In genomic region chr17:50365165-50365564, GRCh38 we compare ENCODE assay signal across 29 cellular contexts. TPM values are rescaled to one million over a fixed set of nuclear protein-coding genes. Genes with fewer than 3 reads are reported as not detected.
DNase-seq lines count a peak whose midpoint lies in the region; ATAC-seq and TF ChIP-seq lines count a peak whose summit lies in the region.
"Had no signal": no experiment of that assay in that cellular context is flagged by ENCODE, and none has a peak within 500 bp of the region (broad histone marks: within the 10 kb centered on the region; RNA-seq: fewer than 3 reads in every experiment).

No MANE protein-coding gene starts in this region.

- peaks cover 0 to 23% (median 17%) of the 10 kb centered on the region in 4 donors for H3K4me1 ChIP-seq in sigmoid colon
- H3K4me1 ChIP-seq in Karpas-422 (ENCODE audit: low read length), result peaks cover 3% of the 10 kb centered on the region
- H3K4me1 ChIP-seq: foreskin keratinocyte had no signal

- no peak overlapping the region for H3K4me3 Mint-ChIP-seq in central memory CD8-positive, alpha-beta T cell
- H3K4me3 Mint-ChIP-seq: activated CD4-positive, alpha-beta T cell treated with anti-CD3 and anti-CD28 coated beads, Interleukin-2, amount 10 ng/mL, durations not matched to agents 7 days and 5 days; activated naive CD4-positive, alpha-beta T cell treated with anti-CD3 and anti-CD28 coated beads, Interleukin-2, amount 10 ng/mL, durations not matched to agents 7 days and 5 days; activated T-helper 1 cell treated with anti-CD3 and anti-CD28 coated beads, Interleukin-12 subunit alpha, Interleukin-12 subunit beta, Interleukin-2, Interleukin-4 antibody, amounts not matched to agents 30 ng/mL and 10 ng/mL and 1 ng/mL, durations not matched to agents 14 hours and 24 hours and 36 hours; CD4-positive, alpha-beta T cell; IgD-negative memory B cell; stimulated activated memory B cell treated with anti-CD40 and anti-IgM and Interleukin-4, amounts not matched to agents 10 μg/mL and 1 μg/mL and 100 μg/mL, for 72 hours had no signal

- H3K36me3 ChIP-seq in sigmoid colon (peaks cover 14 to 66% (median 35%) of the 10 kb centered on the region in 4 donors), Karpas-422 (ENCODE audit: insufficient read depth, low read length) (peaks cover 22% of the 10 kb centered on the region; the same call in 1 of the 2 replicates)

- H3K27me3 ChIP-seq in sigmoid colon (no peaks in the 10 kb centered on the region), Karpas-422 (ENCODE audit: low read length) (no peaks in the 10 kb centered on the region)
- H3K27me3 ChIP-seq: esophagus muscularis mucosa, foreskin keratinocyte, neutrophil, upper lobe of right lung had no signal

- H3K4me3 ChIP-seq in sigmoid colon (no peak overlapping the region), Karpas-422 (ENCODE audit: low read length) (no peak overlapping the region)
- H3K4me3 ChIP-seq: esophagus muscularis mucosa, lung, upper lobe of right lung had no signal

- H3K79me2 ChIP-seq in Karpas-422 (ENCODE audit: low read length), result 0 out of 2 replicates have a peak, but pooled peaks cover 6% of the 10 kb centered on the region

- H2AFZ ChIP-seq in Karpas-422 (ENCODE audit: low read length), result no peak overlapping the region

- H3K9me3 ChIP-seq in sigmoid colon, result no peaks in the 10 kb centered on the region
- no peaks in the 10 kb centered on the region for H3K9me3 ChIP-seq in Karpas-422 (ENCODE audit: low read length)
- H3K9me3 ChIP-seq: esophagus muscularis mucosa, neutrophil, upper lobe of right lung had no signal

- H3K27me3 Mint-ChIP-seq in central memory CD8-positive, alpha-beta T cell, result no peaks in the 10 kb centered on the region
- H3K27me3 Mint-ChIP-seq: activated CD4-positive, alpha-beta T cell treated with anti-CD3 and anti-CD28 coated beads, Interleukin-2, amount 10 ng/mL, durations not matched to agents 7 days and 5 days; activated naive CD4-positive, alpha-beta T cell treated with anti-CD3 and anti-CD28 coated beads, Interleukin-2, amount 10 ng/mL, durations not matched to agents 7 days and 5 days; CD4-positive, alpha-beta T cell; IgD-negative memory B cell; progenitor cell of endocrine pancreas; stimulated activated memory B cell treated with anti-CD40 and anti-IgM and Interleukin-4, amounts not matched to agents 10 μg/mL and 1 μg/mL and 100 μg/mL, for 72 hours had no signal

- no peaks in the 10 kb centered on the region for H4K20me1 ChIP-seq in Karpas-422 (ENCODE audit: insufficient read depth, low read depth, low read length)

- intact Hi-C loops in sigmoid colon (cut with DNase I), result no loop called here

- TF ChIP-seq EP300 in sigmoid colon (IDR thresholded peaks at IDR 0.05), result no peak

- H3K4me2 ChIP-seq in Karpas-422 (ENCODE audit: low read depth, low read length, poor library complexity, severe bottlenecking), result no peak overlapping the region

- H3K36me3 Mint-ChIP-seq in central memory CD8-positive, alpha-beta T cell (ENCODE audit: insufficient read depth), result peaks cover 16% of the 10 kb centered on the region

- peaks cover 23% of the 10 kb centered on the region for H3K4me1 Mint-ChIP-seq in central memory CD8-positive, alpha-beta T cell

- H3K9ac ChIP-seq in Karpas-422 (ENCODE audit: low read length), result no peak overlapping the region

- no peak for ATAC-seq in central memory CD8-positive, alpha-beta T cell (replicated peaks; ENCODE audit: extremely low read depth, poor library complexity, severe bottlenecking)
- ATAC-seq: PC-3; sciatic nerve; stimulated activated memory B cell treated with anti-CD40 and anti-IgM and Interleukin-4, amounts not matched to agents 10 μg/mL and 1 μg/mL and 100 μg/mL, for 72 hours; upper lobe of right lung had no signal

- TF ChIP-seq POLR2A in sigmoid colon (IDR thresholded peaks at IDR 0.05), result no peak

- DNase-seq in DMS 273 (lab: John Stamatoyannopoulos, UW; ENCODE audit: unreplicated experiment) (peak; percentile 60), DMS 273 treated with DMSO at 0.1 percent for 48 hours (lab: John Stamatoyannopoulos, UW) (no peak), NCI-H2171 (lab: John Stamatoyannopoulos, UW) (peak; percentile 93), sigmoid colon (peak; percentile 26), NCI-H146 (lab: John Stamatoyannopoulos, UW) (no peak), NCI-H226 (no peak), Karpas-422 (no peak)
- no peak for DNase-seq in central memory CD8-positive, alpha-beta T cell (ENCODE audit: low spot score in 2 of 2)
- DNase-seq: activated CD4-positive, alpha-beta T cell treated with anti-CD3 and anti-CD28 coated beads, Interleukin-2, amount 10 ng/mL, durations not matched to agents 7 days and 5 days; activated naive CD4-positive, alpha-beta T cell treated with anti-CD3 and anti-CD28 coated beads, Interleukin-2, amount 10 ng/mL, durations not matched to agents 7 days and 5 days; amygdala; CD4-positive, alpha-beta T cell; NCI-H1092 treated with DMSO at 0.1 percent for 48 hours; NCI-H2029 treated with DMSO at 0.1 percent for 48 hours; PC-3; SHP77; stimulated activated CD4-positive, alpha-beta T cell treated with anti-CD3 and anti-CD28 coated beads, Interleukin-4, amount 100 ng/mL, for 24 hours; T-helper 9 cell; upper lobe of right lung had no signal

- no peak for TF ChIP-seq CTCF in sigmoid colon (IDR thresholded peaks at IDR 0.05)

- WGBS in sigmoid colon, 2 donors, result 61 to 74% methylated on average over 2 of the region's 2 CpGs

- no peak overlapping the region for H3K27ac ChIP-seq in sigmoid colon
- no peak overlapping the region for H3K27ac ChIP-seq in Karpas-422 (ENCODE audit: low read length)
- H3K27ac ChIP-seq: 22Rv1, esophagus muscularis mucosa, foreskin keratinocyte, neutrophil, upper lobe of right lung had no signal

- H3K27ac Mint-ChIP-seq in central memory CD8-positive, alpha-beta T cell (ENCODE audit: low read depth), result peak overlapping the region; percentile 70
- H3K27ac Mint-ChIP-seq: activated CD4-positive, alpha-beta T cell treated with anti-CD3 and anti-CD28 coated beads, Interleukin-2, amount 10 ng/mL, durations not matched to agents 7 days and 5 days; activated naive CD4-positive, alpha-beta T cell treated with anti-CD3 and anti-CD28 coated beads, Interleukin-2, amount 10 ng/mL, durations not matched to agents 7 days and 5 days; activated T-helper 1 cell treated with anti-CD3 and anti-CD28 coated beads, Interleukin-12 subunit alpha, Interleukin-12 subunit beta, Interleukin-2, Interleukin-4 antibody, amounts not matched to agents 30 ng/mL and 10 ng/mL and 1 ng/mL, durations not matched to agents 14 hours and 24 hours and 36 hours; CD4-positive, alpha-beta T cell; IgD-negative memory B cell; stimulated activated memory B cell treated with anti-CD40 and anti-IgM and Interleukin-4, amounts not matched to agents 10 μg/mL and 1 μg/mL and 100 μg/mL, for 72 hours had no signal

- no peaks in the 10 kb centered on the region for H3K9me2 ChIP-seq in Karpas-422 (replicated peaks; ENCODE audit: insufficient read depth, low read length)

- no peaks in the 10 kb centered on the region for H3K9me3 Mint-ChIP-seq in central memory CD8-positive, alpha-beta T cell
- H3K9me3 Mint-ChIP-seq: activated CD4-positive, alpha-beta T cell treated with anti-CD3 and anti-CD28 coated beads, Interleukin-2, amount 10 ng/mL, durations not matched to agents 7 days and 5 days; activated naive CD4-positive, alpha-beta T cell treated with anti-CD3 and anti-CD28 coated beads, Interleukin-2, amount 10 ng/mL, durations not matched to agents 7 days and 5 days; activated T-helper 1 cell treated with anti-CD3 and anti-CD28 coated beads, Interleukin-12 subunit alpha, Interleukin-12 subunit beta, Interleukin-2, Interleukin-4 antibody, amounts not matched to agents 30 ng/mL and 10 ng/mL and 1 ng/mL, durations not matched to agents 14 hours and 24 hours and 36 hours; CD4-positive, alpha-beta T cell; IgD-negative memory B cell; stimulated activated memory B cell treated with anti-CD40 and anti-IgM and Interleukin-4, amounts not matched to agents 10 μg/mL and 1 μg/mL and 100 μg/mL, for 72 hours had no signal

RNA-seq across cellular contexts. Expression of gene MRPL27, which starts 7.8 kb away (rescaled TPM):
- total RNA-seq in sigmoid colon, result 10 to 100 TPM; 64.0 to 94.6 (median 75.6) TPM
- 100 to 1,000 TPM; 151 to 234 (median 220) TPM for polyA plus RNA-seq in sigmoid colon
- 22.3 and 48.6 TPM in 2 replicates for total RNA-seq in Karpas-422 (2014; rRNA removed; shearing (Covaris generic); ENCODE audit: low replicate concordance)

RNA-seq across cellular contexts. Expression of gene EME1, which starts 7.9 kb away (rescaled TPM):
- total RNA-seq in sigmoid colon, result under 1 TPM in 1 of 4 donors, not detected in 3; 0.36 TPM
- polyA plus RNA-seq in sigmoid colon, result 1 to 10 TPM in 2 of 3 donors, not detected in 1; 1.2 to 3.5 TPM
- 10.6 and 18.8 TPM in 2 replicates for total RNA-seq in Karpas-422 (2014; rRNA removed; shearing (Covaris generic); ENCODE audit: low replicate concordance)
- total RNA-seq: esophagus muscularis mucosa had no signal
- polyA plus RNA-seq: IgD-negative memory B cell had no signal

RNA-seq across cellular contexts. Expression of gene XYLT2, which starts 19.2 kb away (rescaled TPM):
- total RNA-seq in sigmoid colon, result 10 to 100 TPM; 16.2 to 27.4 (median 18.3) TPM
- 10 to 100 TPM in 1 of 3 donors, 1 to 10 TPM in 2; 1.8 to 14.5 (median 2.5) TPM for polyA plus RNA-seq in sigmoid colon
- 11.4 and 30.4 TPM in 2 replicates for total RNA-seq in Karpas-422 (2014; rRNA removed; shearing (Covaris generic); ENCODE audit: low replicate concordance)

RNA-seq across cellular contexts. Expression of gene LRRC59, which starts 32.2 kb away (rescaled TPM):
- total RNA-seq in sigmoid colon, result 10 to 100 TPM; 32.4 to 38.8 (median 35.2) TPM
- polyA plus RNA-seq in sigmoid colon, result 100 to 1,000 TPM in 1 of 3 donors, 10 to 100 TPM in 2; 78.1 to 116 (median 84.6) TPM
- total RNA-seq in Karpas-422 (2014; rRNA removed; shearing (Covaris generic); ENCODE audit: low replicate concordance), result 53.3 and 68.0 TPM in 2 replicates

Comparison
In these comparisons a context has a peak if more than half of its experiments do, and no peak if none do; other contexts are left out.
1. DNase-seq: peak in DMS 273 (single experiment), NCI-H2171 (single experiment) and sigmoid colon (single experiment); none in DMS 273 treated with DMSO at 0.1 percent for 48 hours (single experiment), central memory CD8-positive, alpha-beta T cell (0 of 2), NCI-H146 (single experiment), NCI-H226 (single experiment) and Karpas-422 (single experiment).